Comparison of ENCODE assay signal across 7 cellular contexts in the genomic region with DNA sequence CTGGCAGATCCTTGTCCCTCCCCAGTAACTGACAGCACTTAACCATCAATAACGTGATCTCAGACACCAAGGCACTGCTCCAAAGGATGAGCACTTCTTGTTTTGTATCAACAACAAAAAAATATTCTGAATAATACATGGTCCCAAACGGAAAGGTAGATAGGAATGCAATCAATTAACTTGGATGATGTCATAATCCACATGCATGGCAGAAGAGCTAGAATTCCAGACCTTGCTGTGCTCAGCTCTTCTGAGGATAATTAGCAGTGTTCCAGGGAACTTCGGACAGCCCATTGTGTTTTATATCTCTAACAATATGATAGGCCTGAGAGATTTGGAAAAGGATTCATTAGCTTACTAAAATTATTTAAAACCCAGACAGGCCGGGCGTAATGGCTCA.
"Had no signal": no experiment of that assay in that cellular context is flagged by ENCODE, and none has a peak within 500 bp of the region (broad histone marks: within the 10 kb centered on the region; RNA-seq: fewer than 3 reads in every experiment).

No MANE protein-coding gene starts in this region.

- H3K4me2 ChIP-seq: GM23338 had no signal

- DNase-seq: H9, HCEC 1CT, HFFc6, IMR-90 had no signal

- H3K4me3 ChIP-seq: GM23338, K562 had no signal

- H3K27ac ChIP-seq: HL-60 had no signal
